12 cellular contexts compared by ENCODE assay signal in the genomic region with DNA sequence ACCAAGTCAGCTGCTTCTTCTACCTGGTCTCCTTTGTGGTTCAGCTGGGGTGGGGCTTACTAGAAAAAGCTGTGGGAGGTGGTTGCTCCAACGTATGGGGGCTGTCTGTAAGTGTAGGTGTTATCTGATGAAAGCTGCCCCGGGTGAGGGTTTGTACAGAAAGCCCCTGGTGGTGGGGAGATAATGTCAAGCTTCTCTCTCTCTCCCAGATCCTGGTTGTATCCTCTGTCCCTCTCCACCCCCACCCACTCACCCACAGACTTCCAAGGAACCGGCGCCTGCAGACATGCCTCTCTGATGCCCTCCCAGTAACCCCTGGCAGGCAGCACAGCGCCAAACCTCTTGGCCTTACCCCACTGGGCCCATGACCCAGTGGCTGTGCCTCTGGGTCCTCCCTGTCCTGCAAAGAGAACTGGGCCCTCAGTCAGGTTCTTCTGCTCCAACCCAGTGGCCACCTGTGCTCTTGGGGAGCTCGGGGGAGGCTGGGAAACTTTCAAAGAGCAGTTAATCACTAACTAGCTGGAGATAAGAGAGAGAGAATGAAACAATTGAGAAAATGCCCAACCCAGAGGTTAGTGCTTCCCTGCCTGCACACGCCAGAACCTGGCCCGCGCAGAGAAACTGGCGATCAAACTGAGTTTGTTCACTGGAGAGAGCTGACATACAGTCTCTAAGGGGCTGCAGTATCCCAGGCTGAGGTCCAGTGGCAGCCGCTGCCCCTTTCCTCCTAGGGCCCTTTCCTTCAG. TPM values are rescaled to one million over a fixed set of nuclear protein-coding genes. Genes with fewer than 3 reads are reported as not detected.
A peak's percentile ranks its signal among the peaks of the same experiment; 100 is the strongest.
DNase-seq lines count a peak whose midpoint lies in the region; ATAC-seq, FAIRE-seq and TF ChIP-seq lines count a peak whose summit lies in the region.
"Had no signal": no experiment of that assay in that cellular context is flagged by ENCODE, and none has a peak within 500 bp of the region (broad histone marks: within the 10 kb centered on the region; RNA-seq: fewer than 3 reads in every experiment).

No MANE protein-coding gene starts in this region.

- ATAC-seq in GM18868 (IDR thresholded peaks at IDR 0.05; ENCODE audit: unreplicated experiment) (no peak), HG03457 (IDR thresholded peaks at IDR 0.05; ENCODE audit: unreplicated experiment) (no peak)

- no peak overlapping the region for H3K27ac ChIP-seq in endothelial cell of umbilical vein (ENCODE audit: insufficient read depth, low read depth, low read length)

- POLR2A ChIA-PET in endothelial cell of umbilical vein (lab: Charles Lee) (no interaction called here), HEK293T (lab: Yijun Ruan, JAX) (no interaction called here)

- peak; percentile 6 for DNase-seq in BE2C
- peak; percentile 26 for DNase-seq in LHCN-M2 (ENCODE audit: low read depth)
- DNase-seq in endothelial cell of umbilical vein (ENCODE audit: low read depth, low spot score), result no peak
- DNase-seq in putamen (ENCODE audit: low spot score), result no peak
- no peak for DNase-seq in HEK293T (ENCODE audit: extremely low spot score)
- DNase-seq: activated CD8-positive, alpha-beta memory T cell treated with anti-CD3 and anti-CD28 coated beads, Interleukin-2, amount 50 U/mL, for 4 hours; CD4-positive, CD25-positive, alpha-beta regulatory T cell; NCI-H1048 had no signal

- dilution Hi-C loops in endothelial cell of umbilical vein (cut with MboI; ENCODE audit: extremely low pct_ligation_motif_present, low sequenced_read_pairs), result no loop called here

- peaks cover 4% of the 10 kb centered on the region for H3K9me3 Mint-ChIP-seq in nephron

- no peaks in the 10 kb centered on the region for H3K27me3 ChIP-seq in BE2C
- H3K27me3 ChIP-seq in endothelial cell of umbilical vein (ENCODE audit: control insufficient read depth in 2 of 2, insufficient read depth in 2 of 2, low read length in 2 of 2), result no peaks in the 10 kb centered on the region

- H3K27me3 Mint-ChIP-seq in nephron (ENCODE audit: low read depth), result no peaks in the 10 kb centered on the region

- BruUV-seq in endothelial cell of umbilical vein (replicated peaks; lab: Mats Ljungman, UMichigan), result no TSS peak

- no peaks in the 10 kb centered on the region for H4K20me1 ChIP-seq in endothelial cell of umbilical vein (replicated peaks; ENCODE audit: control insufficient read depth, extremely low read depth, insufficient read depth, low read length)

- intact Hi-C loops in endothelial cell of umbilical vein (cut with micrococcal nuclease), result no loop called here

- no peaks in the 10 kb centered on the region for H3K4me1 ChIP-seq in BE2C
- peaks cover 16% of the 10 kb centered on the region for H3K4me1 ChIP-seq in endothelial cell of umbilical vein (ENCODE audit: control insufficient read depth, extremely low read depth, insufficient read depth, low read length)

- FAIRE-seq in endothelial cell of umbilical vein (lab: Jason Lieb, UNC), result peak; percentile 52
- FAIRE-seq: colon had no signal

- H3K9me3 ChIP-seq in BE2C, result no peaks in the 10 kb centered on the region
- no peaks in the 10 kb centered on the region for H3K9me3 ChIP-seq in endothelial cell of umbilical vein (replicated peaks; ENCODE audit: control insufficient read depth, insufficient read depth, low read length)

- no peaks in the 10 kb centered on the region for H3K9me1 ChIP-seq in endothelial cell of umbilical vein (replicated peaks; ENCODE audit: control insufficient read depth, extremely low read depth, insufficient read depth, low read length)

- no peak overlapping the region for H3K9ac ChIP-seq in endothelial cell of umbilical vein (replicated peaks; ENCODE audit: extremely low read depth, insufficient read depth, low read length)

- no peak for TF ChIP-seq POLR2A in endothelial cell of umbilical vein (IDR thresholded peaks at IDR 0.05; ENCODE audit: low read depth, low read length)

- H3K4me3 Mint-ChIP-seq in nephron, result peak overlapping the region in 1 of 3 experiments; percentile 32
- H3K4me3 Mint-ChIP-seq: CD4-positive, CD25-positive, alpha-beta regulatory T cell had no signal

- no peaks in the 10 kb centered on the region for H3K36me3 Mint-ChIP-seq in nephron (ENCODE audit: low read depth)
- H3K36me3 Mint-ChIP-seq: CD4-positive, CD25-positive, alpha-beta regulatory T cell had no signal

- H2AFZ ChIP-seq in endothelial cell of umbilical vein (ENCODE audit: low read depth, low read length), result no peak overlapping the region

- H3K79me2 ChIP-seq in endothelial cell of umbilical vein (ENCODE audit: control insufficient read depth, insufficient read depth, low read length), result no peaks in the 10 kb centered on the region

- H3K4me3 ChIP-seq in BE2C (ENCODE audit: low read depth, low read length), result no peak overlapping the region
- H3K4me3 ChIP-seq in endothelial cell of umbilical vein (replicated peaks in 1 of 3; ENCODE audit: insufficient read depth in 1 of 3, low read depth in 1 of 3, low read length in 3 of 3), result no peak overlapping the region

- H3K4me2 ChIP-seq in endothelial cell of umbilical vein (ENCODE audit: insufficient read depth, low read length), result no peak overlapping the region

- H3K36me3 ChIP-seq in BE2C, result no peaks in the 10 kb centered on the region
- no peaks in the 10 kb centered on the region for H3K36me3 ChIP-seq in endothelial cell of umbilical vein (ENCODE audit: control insufficient read depth in 2 of 2, extremely low read depth in 1 of 2, insufficient read depth in 2 of 2, low read length in 2 of 2)

- H3K27ac Mint-ChIP-seq in nephron, result peak overlapping the region; percentile 78 to 98 (median 91)

- peaks cover 31% of the 10 kb centered on the region for H3K4me1 Mint-ChIP-seq in nephron

- CTCF ChIA-PET in endothelial cell of umbilical vein (lab: Charles Lee) (interaction anchor here (0.6 to 1.3 kb wide), 4 partner anchors 14 to 190 kb away, joined by 3 to 6 read pairs (median 4); no protein-coding TSS in a partner anchor), HEK293T (lab: Yijun Ruan, JAX) (interaction anchor here (0.6 to 1.4 kb wide), 2 partner anchors 14 to 279 kb away, joined by 3 to 4 read pairs; no protein-coding TSS in a partner anchor)

- TF ChIP-seq CTCF in BE2C (IDR thresholded peaks at IDR 0.05; ENCODE audit: low read depth, low read length) (no peak), endothelial cell of umbilical vein (IDR thresholded peaks at IDR 0.05; ENCODE audit: extremely low read depth in 1 of 2, insufficient read depth in 1 of 2, low read depth in 1 of 2, low read length in 2 of 2) (no peak), nephron (IDR thresholded peaks at IDR 0.05; ENCODE audit: unreplicated experiment in 3 of 3) (no peak)

TF ChIP-seq in endothelial cell of umbilical vein, 7 proteins besides CTCF, POLR2A, EP300 and RAD21:
- TF ChIP-seq POLR2AphosphoS5 (IDR thresholded peaks at IDR 0.05; ENCODE audit: insufficient read depth, low read depth, low read length), result no peak
- no peak for TF ChIP-seq JUN (IDR thresholded peaks at IDR 0.05; ENCODE audit: borderline replicate concordance, insufficient read depth, insufficient read length, low read depth)
- TF ChIP-seq EZH2 (IDR thresholded peaks at IDR 0.05; ENCODE audit: borderline replicate concordance, low read depth, low read length, severe bottlenecking), result no peak
- TF ChIP-seq, protein P1, sequence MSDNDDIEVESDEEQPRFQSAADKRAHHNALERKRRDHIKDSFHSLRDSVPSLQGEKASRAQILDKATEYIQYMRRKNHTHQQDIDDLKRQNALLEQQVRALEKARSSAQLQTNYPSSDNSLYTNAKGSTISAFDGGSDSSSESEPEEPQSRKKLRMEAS (IDR thresholded peaks at IDR 0.05; ENCODE audit: insufficient read depth, insufficient read length), result no peak
- TF ChIP-seq FOS (IDR thresholded peaks at IDR 0.05; ENCODE audit: borderline replicate concordance, insufficient read depth, low read length), result no peak
- no peak for TF ChIP-seq GATA2 (IDR thresholded peaks at IDR 0.05; ENCODE audit: insufficient read depth, insufficient read length, low read depth, low read length)
- no peak for TF ChIP-seq MYC (IDR thresholded peaks at IDR 0.05; ENCODE audit: low read depth, low read length)

TF ChIP-seq in HEK293T, 16 proteins besides CTCF, POLR2A, EP300 and RAD21:
- TF ChIP-seq L3MBTL2 (conservative IDR thresholded peaks at IDR 0.05) (no peak), NFRKB (IDR thresholded peaks at IDR 0.05) (no peak), SUZ12 (IDR thresholded peaks at IDR 0.05) (no peak), ARNT (IDR thresholded peaks at IDR 0.05) (no peak), FOXM1 (IDR thresholded peaks at IDR 0.05; ENCODE audit: borderline replicate concordance) (no peak), HDGF (IDR thresholded peaks at IDR 0.05; ENCODE audit: borderline replicate concordance) (no peak), FOXA1 (IDR thresholded peaks at IDR 0.05) (no peak), BHLHE40 (IDR thresholded peaks at IDR 0.05; ENCODE audit: borderline replicate concordance) (no peak), SP1 (IDR thresholded peaks at IDR 0.05) (no peak), CTBP1 (IDR thresholded peaks at IDR 0.05; ENCODE audit: borderline replicate concordance) (no peak), LEF1 (IDR thresholded peaks at IDR 0.05; ENCODE audit: borderline replicate concordance) (no peak), TARDBP (IDR thresholded peaks at IDR 0.05) (no peak), ELF4 (IDR thresholded peaks at IDR 0.05) (no peak), FOXK2 (IDR thresholded peaks at IDR 0.05) (no peak), ZNF384 (IDR thresholded peaks at IDR 0.05) (no peak)
- TF ChIP-seq, protein P2, sequence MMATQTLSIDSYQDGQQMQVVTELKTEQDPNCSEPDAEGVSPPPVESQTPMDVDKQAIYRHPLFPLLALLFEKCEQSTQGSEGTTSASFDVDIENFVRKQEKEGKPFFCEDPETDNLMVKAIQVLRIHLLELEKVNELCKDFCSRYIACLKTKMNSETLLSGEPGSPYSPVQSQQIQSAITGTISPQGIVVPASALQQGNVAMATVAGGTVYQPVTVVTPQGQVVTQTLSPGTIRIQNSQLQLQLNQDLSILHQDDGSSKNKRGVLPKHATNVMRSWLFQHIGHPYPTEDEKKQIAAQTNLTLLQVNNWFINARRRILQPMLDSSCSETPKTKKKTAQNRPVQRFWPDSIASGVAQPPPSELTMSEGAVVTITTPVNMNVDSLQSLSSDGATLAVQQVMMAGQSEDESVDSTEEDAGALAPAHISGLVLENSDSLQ (IDR thresholded peaks at IDR 0.05), result no peak

RNA-seq across cellular contexts. Expression of a gene that starts 20.4 kb away (rescaled TPM):
- not detected for polyA plus RNA-seq in BE2C (2012; ENCODE audit: insufficient read depth, insufficient read length, low read depth)
- total RNA-seq in LHCN-M2 (2014; rRNA removed), result not detected in 2 replicates
- 0.02 TPM for polyA plus RNA-seq in LHCN-M2 (2012)
- not detected in 2 replicates for total RNA-seq in endothelial cell of umbilical vein
- not detected in 2 replicates for polyA plus RNA-seq in endothelial cell of umbilical vein
- polyA plus RNA-seq in endothelial cell of umbilical vein (2011; cell fraction: cytosol; rRNA removed), result not detected in 2 replicates
- polyA plus RNA-seq in endothelial cell of umbilical vein (2011; cell fraction: nucleus; rRNA removed), result not detected in 2 replicates
- not detected in 2 replicates for polyA plus RNA-seq in endothelial cell of umbilical vein (2012)
- polyA minus RNA-seq in endothelial cell of umbilical vein, result not detected in 2 replicates
- polyA minus RNA-seq in endothelial cell of umbilical vein (2011; cell fraction: cytosol; rRNA and poly(A)+ RNA removed), result not detected
- not detected in 2 replicates for polyA minus RNA-seq in endothelial cell of umbilical vein (2011; cell fraction: nucleus; rRNA and poly(A)+ RNA removed)
- total RNA-seq: CD4-positive, CD25-positive, alpha-beta regulatory T cell had no signal
- polyA plus RNA-seq: CD4-positive, CD25-positive, alpha-beta regulatory T cell had no signal

Comparison
In these comparisons a context has a peak if more than half of its experiments do, and no peak if none do; other contexts are left out.
1. DNase-seq: peak in BE2C (single experiment) and LHCN-M2 (single experiment); none in endothelial cell of umbilical vein (single experiment), putamen (single experiment) and HEK293T (single experiment).